ENCODE assay signal across 9 cellular contexts in genomic region chr5:139386956-139387355, GRCh38. TPM values are rescaled to one million over a fixed set of nuclear protein-coding genes. Genes with fewer than 3 reads are reported as not detected.
"Had no signal": no experiment of that assay in that cellular context is flagged by ENCODE, and none has a peak within 500 bp of the region (broad histone marks: within the 10 kb centered on the region; RNA-seq: fewer than 3 reads in every experiment).

No MANE protein-coding gene starts in this region.

RNA-seq across cellular contexts. Expression of gene MZB1, which starts 2.8 kb away (rescaled TPM):
- total RNA-seq: dermis microvascular lymphatic vessel endothelial cell, kidney epithelial cell, mammary epithelial cell, smooth muscle cell had no signal
- polyA plus RNA-seq: mammary epithelial cell had no signal

RNA-seq across cellular contexts. Expression of gene SLC23A1, which starts 3.9 kb away (rescaled TPM):
- total RNA-seq: activated naive CD8-positive, alpha-beta T cell treated with anti-CD3 and anti-CD28 coated beads for 36 hours; cardiac septum; dermis microvascular lymphatic vessel endothelial cell; kidney epithelial cell; mammary epithelial cell; myocyte; smooth muscle cell; thyroid gland had no signal
- polyA plus RNA-seq: heart right ventricle, mammary epithelial cell had no signal
